ENCODE assay signal across 11 cellular contexts in the genomic region with DNA sequence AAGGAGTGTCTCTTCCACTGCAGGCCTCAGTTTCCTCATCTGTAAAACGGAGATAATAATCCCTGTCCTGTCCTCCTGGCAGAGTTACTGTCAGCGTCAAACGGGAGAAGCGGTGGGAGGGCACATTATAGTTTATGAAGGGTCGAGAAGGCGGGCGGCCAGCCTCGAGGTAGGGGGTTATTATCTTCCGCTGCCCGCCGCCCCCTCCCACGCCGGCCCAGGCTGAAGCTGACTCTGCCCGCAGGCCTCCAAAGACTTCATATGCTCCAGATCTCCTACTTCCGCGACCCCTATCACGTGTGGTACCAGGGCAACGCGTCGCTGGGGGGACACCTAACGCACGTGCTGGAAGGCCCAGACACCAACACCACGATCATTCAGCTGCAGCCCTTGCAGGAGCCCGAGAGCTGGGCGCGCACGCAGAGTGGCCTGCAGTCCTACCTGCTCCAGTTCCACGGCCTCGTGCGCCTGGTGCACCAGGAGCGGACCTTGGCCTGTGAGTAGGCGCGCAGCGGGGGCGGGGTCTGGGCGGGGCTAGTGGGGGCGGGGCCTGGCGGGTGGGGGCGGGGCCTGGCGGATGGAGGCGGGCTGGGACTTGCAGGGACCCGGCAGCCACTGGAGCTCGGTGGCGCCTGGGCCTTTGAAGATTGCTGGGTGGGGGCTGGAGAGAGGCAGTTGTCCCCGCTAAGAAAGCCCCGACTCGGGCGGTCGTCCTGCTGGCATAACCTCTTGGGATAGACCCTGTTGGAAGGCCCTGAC. TPM values are rescaled to one million over a fixed set of nuclear protein-coding genes. Genes with fewer than 3 reads are reported as not detected.
DNase-seq lines count a peak whose midpoint lies in the region; ATAC-seq and TF ChIP-seq lines count a peak whose summit lies in the region.
"Had no signal": no experiment of that assay in that cellular context is flagged by ENCODE, and none has a peak within 500 bp of the region (broad histone marks: within the 10 kb centered on the region; RNA-seq: fewer than 3 reads in every experiment).

No MANE protein-coding gene starts in this region.

- H3K4me3 ChIP-seq in Panc1 (ENCODE audit: low read depth in 2 of 2, low read length in 2 of 2) (peak overlapping the region; percentile 17 to 45), fibroblast of mammary gland (ENCODE audit: control insufficient read depth, low read depth, low read length) (peak overlapping the region; percentile 15), rectal smooth muscle tissue (ENCODE audit: low read length) (peak overlapping the region; percentile 27)

- POLR2A ChIA-PET in Panc1 (lab: Charles Lee) = no interaction called here

- H3K36me3 ChIP-seq in ES-I3 (ENCODE audit: insufficient read depth, low read length) = no peaks in the 10 kb centered on the region
- H3K36me3 ChIP-seq in Panc1 (ENCODE audit: control insufficient read depth, insufficient read depth, low read length) = no peaks in the 10 kb centered on the region
- H3K36me3 ChIP-seq in rectal smooth muscle tissue (ENCODE audit: control insufficient read depth, insufficient read depth, low read length) = peaks cover 4% of the 10 kb centered on the region

- peak; percentile 55 for ATAC-seq in Panc1
- ATAC-seq in HG03342 (IDR thresholded peaks at IDR 0.05; ENCODE audit: unreplicated experiment) = no peak
- ATAC-seq in GM21515 (IDR thresholded peaks at IDR 0.05; ENCODE audit: unreplicated experiment) = no peak

- H3K9me3 ChIP-seq in ES-I3 (ENCODE audit: control insufficient read depth, insufficient read depth, low read length) = no peaks in the 10 kb centered on the region
- H3K9me3 ChIP-seq in Panc1 (ENCODE audit: control insufficient read depth, insufficient read depth, low read depth, low read length) = no peaks in the 10 kb centered on the region

- BruUV-seq in Panc1 (replicated peaks; lab: Mats Ljungman, UMichigan) = no TSS peak

- in situ Hi-C loops in Panc1 (cut with HindIII; ENCODE audit: low pct_unique_long_range_greater_than_20kb, low sequenced_read_pairs) = no loop called here

- DNase-seq in Panc1 (ENCODE audit: low read depth, low spot score) (no peak), fibroblast of mammary gland (ENCODE audit: low read depth) (no peak), superior temporal gyrus (ENCODE audit: extremely low spot score) (no peak)
- no peak for DNase-seq in stimulated activated CD8-positive, alpha-beta memory T cell treated with anti-CD3 and anti-CD28 coated beads, Interleukin-4, amount 100 ng/mL, for 48 hours
- DNase-seq: COR-L47, NCI-H2081 had no signal

- H3K9ac ChIP-seq in ES-I3 (ENCODE audit: low read depth, low read length) = peak overlapping the region; percentile 47; the same call in 1 of the 2 replicates
- H3K9ac ChIP-seq in rectal smooth muscle tissue (ENCODE audit: low read length) = no peak overlapping the region
- H3K9ac ChIP-seq: parathyroid adenoma had no signal

- CTCF ChIA-PET in Panc1 (lab: Charles Lee) = no interaction called here

- TF ChIP-seq CTCF in Panc1 (IDR thresholded peaks at IDR 0.05) = no peak
- no peak for TF ChIP-seq CTCF in fibroblast of mammary gland (conservative IDR thresholded peaks at IDR 0.05; ENCODE audit: control insufficient read depth, insufficient read depth, low read depth, low read length)

- H3K27me3 ChIP-seq in Panc1 (ENCODE audit: control insufficient read depth, insufficient read depth, low read length) (no peaks in the 10 kb centered on the region), rectal smooth muscle tissue (ENCODE audit: control insufficient read depth, insufficient read depth, low read length) (no peaks in the 10 kb centered on the region)

- H3K27ac ChIP-seq in Panc1 (ENCODE audit: low read length) (peak overlapping the region; percentile 52), rectal smooth muscle tissue (ENCODE audit: low read depth, low read length) (no peak overlapping the region)
- H3K27ac ChIP-seq: parathyroid adenoma had no signal

- peaks cover 16% of the 10 kb centered on the region for H3K4me1 ChIP-seq in ES-I3 (ENCODE audit: insufficient read depth, low read length)
- H3K4me1 ChIP-seq in Panc1 (ENCODE audit: control insufficient read depth, insufficient read depth, low read length) = peaks cover 16% of the 10 kb centered on the region
- peaks cover 5% of the 10 kb centered on the region for H3K4me1 ChIP-seq in rectal smooth muscle tissue (ENCODE audit: control insufficient read depth, insufficient read depth, low read length)
- H3K4me1 ChIP-seq: parathyroid adenoma had no signal

- intact Hi-C loops in Panc1 (cut with micrococcal nuclease; ENCODE audit: unreplicated experiment) = no loop called here

RNA-seq across cellular contexts. Expression of a gene that starts 2.8 kb away (rescaled TPM):
- total RNA-seq in Panc1 (2021; ENCODE audit: unreplicated experiment) = 38.0 TPM
- 53.6 TPM for polyA plus RNA-seq in Panc1 (2012; ENCODE audit: insufficient read length)

RNA-seq across cellular contexts. Expression of a gene that starts 27.5 kb away (rescaled TPM):
- 34.7 TPM for total RNA-seq in Panc1 (2021; ENCODE audit: unreplicated experiment)
- polyA plus RNA-seq in Panc1 (2012; ENCODE audit: insufficient read length) = 39.1 TPM

RNA-seq across cellular contexts. Expression of a gene that starts 51.9 kb away (rescaled TPM):
- 7.1 TPM for total RNA-seq in Panc1 (2021; ENCODE audit: unreplicated experiment)
- polyA plus RNA-seq in Panc1 (2012; ENCODE audit: insufficient read length) = 5.6 TPM
